8 cellular contexts compared by ENCODE assay signal in the genomic region with DNA sequence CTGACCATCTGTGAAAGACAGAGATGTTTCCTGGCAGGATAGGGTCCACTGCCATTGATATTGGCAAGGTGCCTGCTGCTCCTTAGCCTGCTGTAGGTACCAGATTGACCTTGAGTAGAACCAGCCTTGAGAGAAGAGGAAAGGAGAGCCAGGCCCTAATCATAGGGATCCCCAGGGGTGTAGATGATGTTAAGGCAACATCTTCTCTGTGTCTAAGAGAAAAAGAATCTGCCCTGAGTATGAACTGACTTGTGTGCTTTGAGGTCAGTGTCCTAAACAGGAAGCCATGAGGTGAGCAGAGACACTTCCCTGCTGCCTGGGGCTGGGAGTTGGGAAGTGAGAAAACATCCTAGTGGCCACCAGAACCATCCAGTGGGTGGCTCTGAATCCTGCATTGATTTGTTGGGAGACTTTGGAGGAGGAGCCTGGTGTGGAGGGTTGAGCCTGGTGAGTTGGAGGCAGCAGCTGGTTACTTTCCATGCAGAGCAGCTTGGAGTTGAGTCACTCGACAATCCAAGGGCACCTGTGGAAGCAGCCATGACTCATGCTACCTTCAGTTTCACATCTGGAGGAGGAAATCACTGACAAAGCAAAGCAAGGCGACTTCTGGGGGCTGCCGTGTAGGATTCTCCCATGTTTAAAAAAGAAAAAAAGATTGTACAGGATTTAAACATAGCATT. TPM values are rescaled to one million over a fixed set of nuclear protein-coding genes. Genes with fewer than 3 reads are reported as not detected.
DNase-seq lines count a peak whose midpoint lies in the region; ATAC-seq and TF ChIP-seq lines count a peak whose summit lies in the region.

No MANE protein-coding gene starts in this region.

- H3K27ac Mint-ChIP-seq in activated CD4-positive, alpha-beta T cell treated with anti-CD3 and anti-CD28 coated beads, Interleukin-2, amount 10 ng/mL, durations not matched to agents 7 days and 5 days = peak overlapping the region; percentile 44

- H3K27me3 Mint-ChIP-seq in activated CD4-positive, alpha-beta T cell treated with anti-CD3 and anti-CD28 coated beads, Interleukin-2, amount 10 ng/mL, durations not matched to agents 7 days and 5 days = no peaks in the 10 kb centered on the region

- H3K9me3 ChIP-seq in esophagus muscularis mucosa = no peaks in the 10 kb centered on the region
- no peaks in the 10 kb centered on the region for H3K9me3 ChIP-seq in ovary

- WGBS in esophagus muscularis mucosa = 54% methylated on average over 3 of the region's 3 CpGs
- WGBS in ovary, 3 donors = 11 to 23% (median 19%) methylated on average over 3 of the region's 3 CpGs

- peak in 1 of 3 experiments; percentile 9 for TF ChIP-seq CTCF in esophagus muscularis mucosa (IDR thresholded peaks at IDR 0.05)
- no peak for TF ChIP-seq CTCF in ovary (IDR thresholded peaks at IDR 0.05)

- H3K27ac ChIP-seq in esophagus muscularis mucosa (replicated peaks in 1 of 4) = peak overlapping the region; percentile 16 to 64 (median 51)
- H3K27ac ChIP-seq in ovary = no peak overlapping the region

- TF ChIP-seq EP300 in esophagus muscularis mucosa (IDR thresholded peaks at IDR 0.05) = no peak
- TF ChIP-seq EP300 in ovary (IDR thresholded peaks at IDR 0.05) = no peak

- H3K36me3 ChIP-seq in esophagus muscularis mucosa (peaks cover 0 to 2% (median 0%) of the 10 kb centered on the region in 4 donors), ovary (no peaks in the 10 kb centered on the region)

- no peak for ATAC-seq in GM21619 (IDR thresholded peaks at IDR 0.05; ENCODE audit: unreplicated experiment)
- no peak for ATAC-seq in HG02610 (IDR thresholded peaks at IDR 0.05; ENCODE audit: unreplicated experiment)

- peak; percentile 48 for DNase-seq in activated T-cell treated with anti-CD3 and anti-CD28 coated beads for 24 hours (ENCODE audit: low read depth)
- no peak for DNase-seq in activated T-cell treated with anti-CD3 and anti-CD28 coated beads, Interleukin-2, amount 50 U/mL, for 1 hour
- no peak for DNase-seq in activated CD4-positive, alpha-beta T cell treated with anti-CD3 and anti-CD28 coated beads, Interleukin-2, amount 10 ng/mL, durations not matched to agents 7 days and 5 days
- peak; percentile 95 for DNase-seq in esophagus muscularis mucosa (ENCODE audit: extremely low spot score)
- peak; percentile 32 to 68 (median 52) for DNase-seq in ovary
- no peak for DNase-seq in KG1 (lab: John Stamatoyannopoulos, UW)

- intact Hi-C loops in esophagus muscularis mucosa (cut with DNase I) = loop anchor here (10.0 kb wide), 1 partner anchor 73 kb away; no protein-coding TSS in a partner anchor
- intact Hi-C loops in ovary (cut with DNase I) = no loop called here

- H3K4me1 Mint-ChIP-seq in activated CD4-positive, alpha-beta T cell treated with anti-CD3 and anti-CD28 coated beads, Interleukin-2, amount 10 ng/mL, durations not matched to agents 7 days and 5 days = peaks cover 9% of the 10 kb centered on the region

- POLR2A ChIA-PET in activated CD4-positive, alpha-beta T cell treated with anti-CD3 and anti-CD28 coated beads, Interleukin-2, amount 10 ng/mL, durations not matched to agents 7 days and 5 days (lab: Charles Lee) = no interaction called here

- no peak for TF ChIP-seq POLR2A in esophagus muscularis mucosa (IDR thresholded peaks at IDR 0.05; ENCODE audit: low read depth)
- TF ChIP-seq POLR2A in ovary (IDR thresholded peaks at IDR 0.05) = no peak

- H3K4me3 ChIP-seq in esophagus muscularis mucosa (no peak overlapping the region), ovary (no peak overlapping the region)

- H3K27me3 ChIP-seq in esophagus muscularis mucosa (no peaks in the 10 kb centered on the region), ovary (no peaks in the 10 kb centered on the region)

- H3K36me3 Mint-ChIP-seq in activated CD4-positive, alpha-beta T cell treated with anti-CD3 and anti-CD28 coated beads, Interleukin-2, amount 10 ng/mL, durations not matched to agents 7 days and 5 days (ENCODE audit: low read depth) = peaks cover 3% of the 10 kb centered on the region

- H3K4me1 ChIP-seq in esophagus muscularis mucosa (peaks cover 0 to 23% (median 15%) of the 10 kb centered on the region in 4 donors), ovary (ENCODE audit: insufficient read depth) (peaks cover 5% of the 10 kb centered on the region)

- no peaks in the 10 kb centered on the region for H3K9me3 Mint-ChIP-seq in activated CD4-positive, alpha-beta T cell treated with anti-CD3 and anti-CD28 coated beads, Interleukin-2, amount 10 ng/mL, durations not matched to agents 7 days and 5 days

- CTCF ChIA-PET in activated CD4-positive, alpha-beta T cell treated with anti-CD3 and anti-CD28 coated beads, Interleukin-2, amount 10 ng/mL, durations not matched to agents 7 days and 5 days (lab: Charles Lee) = interaction anchor here (0.6 kb wide), 1 partner anchor 13 kb away, joined by 3 read pairs; no protein-coding TSS in a partner anchor

- no peak overlapping the region for H3K4me3 Mint-ChIP-seq in activated CD4-positive, alpha-beta T cell treated with anti-CD3 and anti-CD28 coated beads, Interleukin-2, amount 10 ng/mL, durations not matched to agents 7 days and 5 days

RNA-seq across cellular contexts. Expression of gene BMERB1, which starts 47.8 kb away (rescaled TPM):
- 1 to 10 TPM; 3.1 to 3.2 TPM for total RNA-seq in activated CD4-positive, alpha-beta T cell treated with anti-CD3 and anti-CD28 coated beads, Interleukin-2, amount 10 ng/mL, durations not matched to agents 7 days and 5 days
- 100 to 1,000 TPM in 2 of 4 donors, 10 to 100 TPM in 2; 75.6 to 103 (median 92.9) TPM for total RNA-seq in esophagus muscularis mucosa
- 10 to 100 TPM; 22.6 to 77.5 (median 66.8) TPM for total RNA-seq in ovary
- 10 to 100 TPM; 54.9 to 65.2 TPM for polyA plus RNA-seq in ovary

Comparison
In these comparisons a context has a peak if more than half of its experiments do, and no peak if none do; other contexts are left out.
1. DNase-seq: peak in activated T-cell treated with anti-CD3 and anti-CD28 coated beads for 24 hours (single experiment), esophagus muscularis mucosa (single experiment) and ovary (5 of 5); none in activated T-cell treated with anti-CD3 and anti-CD28 coated beads, Interleukin-2, amount 50 U/mL, for 1 hour (single experiment), activated CD4-positive, alpha-beta T cell treated with anti-CD3 and anti-CD28 coated beads, Interleukin-2, amount 10 ng/mL, durations not matched to agents 7 days and 5 days (single experiment) and KG1 (single experiment).
2. H3K27ac ChIP-seq: peak in esophagus muscularis mucosa (4 of 4); none in ovary (0 of 2).
3. RNA of gene BMERB1, which starts 47.8 kb away (total RNA-seq): 75.6 to 103 TPM in esophagus muscularis mucosa and 22.6 to 77.5 TPM in ovary; 3.1 to 3.2 TPM in activated CD4-positive, alpha-beta T cell treated with anti-CD3 and anti-CD28 coated beads, Interleukin-2, amount 10 ng/mL, durations not matched to agents 7 days and 5 days; every median in the first group is over 4 times any median in the second.